In the genomic region with DNA sequence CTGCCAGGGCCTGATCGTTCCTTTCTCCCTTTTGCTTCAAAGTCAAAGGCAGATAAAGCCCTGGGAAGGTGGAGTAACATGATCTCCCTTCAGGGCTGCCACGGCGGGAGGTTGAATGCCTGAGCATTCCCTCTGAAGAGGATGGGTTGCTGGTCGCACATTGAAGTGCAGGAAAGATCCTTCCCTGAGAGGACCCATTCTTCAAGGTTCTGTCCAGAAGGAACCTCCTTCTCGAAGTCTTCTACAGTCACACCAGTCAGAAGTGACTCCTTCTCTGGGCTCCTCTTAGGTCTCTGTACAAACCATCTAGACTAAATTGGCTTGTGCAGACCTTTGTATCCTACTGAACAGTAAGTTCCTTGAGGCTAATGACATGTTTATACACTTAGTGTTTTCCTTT, we compare ENCODE assay signal across 1 cellular context.
TF ChIP-seq lines count a peak whose summit lies in the region.

No MANE protein-coding gene starts in this region.

TF ChIP-seq in GM23338, 12 proteins besides CTCF, POLR2A, EP300 and RAD21 (continued from another document):
- TF ChIP-seq, protein P1, sequence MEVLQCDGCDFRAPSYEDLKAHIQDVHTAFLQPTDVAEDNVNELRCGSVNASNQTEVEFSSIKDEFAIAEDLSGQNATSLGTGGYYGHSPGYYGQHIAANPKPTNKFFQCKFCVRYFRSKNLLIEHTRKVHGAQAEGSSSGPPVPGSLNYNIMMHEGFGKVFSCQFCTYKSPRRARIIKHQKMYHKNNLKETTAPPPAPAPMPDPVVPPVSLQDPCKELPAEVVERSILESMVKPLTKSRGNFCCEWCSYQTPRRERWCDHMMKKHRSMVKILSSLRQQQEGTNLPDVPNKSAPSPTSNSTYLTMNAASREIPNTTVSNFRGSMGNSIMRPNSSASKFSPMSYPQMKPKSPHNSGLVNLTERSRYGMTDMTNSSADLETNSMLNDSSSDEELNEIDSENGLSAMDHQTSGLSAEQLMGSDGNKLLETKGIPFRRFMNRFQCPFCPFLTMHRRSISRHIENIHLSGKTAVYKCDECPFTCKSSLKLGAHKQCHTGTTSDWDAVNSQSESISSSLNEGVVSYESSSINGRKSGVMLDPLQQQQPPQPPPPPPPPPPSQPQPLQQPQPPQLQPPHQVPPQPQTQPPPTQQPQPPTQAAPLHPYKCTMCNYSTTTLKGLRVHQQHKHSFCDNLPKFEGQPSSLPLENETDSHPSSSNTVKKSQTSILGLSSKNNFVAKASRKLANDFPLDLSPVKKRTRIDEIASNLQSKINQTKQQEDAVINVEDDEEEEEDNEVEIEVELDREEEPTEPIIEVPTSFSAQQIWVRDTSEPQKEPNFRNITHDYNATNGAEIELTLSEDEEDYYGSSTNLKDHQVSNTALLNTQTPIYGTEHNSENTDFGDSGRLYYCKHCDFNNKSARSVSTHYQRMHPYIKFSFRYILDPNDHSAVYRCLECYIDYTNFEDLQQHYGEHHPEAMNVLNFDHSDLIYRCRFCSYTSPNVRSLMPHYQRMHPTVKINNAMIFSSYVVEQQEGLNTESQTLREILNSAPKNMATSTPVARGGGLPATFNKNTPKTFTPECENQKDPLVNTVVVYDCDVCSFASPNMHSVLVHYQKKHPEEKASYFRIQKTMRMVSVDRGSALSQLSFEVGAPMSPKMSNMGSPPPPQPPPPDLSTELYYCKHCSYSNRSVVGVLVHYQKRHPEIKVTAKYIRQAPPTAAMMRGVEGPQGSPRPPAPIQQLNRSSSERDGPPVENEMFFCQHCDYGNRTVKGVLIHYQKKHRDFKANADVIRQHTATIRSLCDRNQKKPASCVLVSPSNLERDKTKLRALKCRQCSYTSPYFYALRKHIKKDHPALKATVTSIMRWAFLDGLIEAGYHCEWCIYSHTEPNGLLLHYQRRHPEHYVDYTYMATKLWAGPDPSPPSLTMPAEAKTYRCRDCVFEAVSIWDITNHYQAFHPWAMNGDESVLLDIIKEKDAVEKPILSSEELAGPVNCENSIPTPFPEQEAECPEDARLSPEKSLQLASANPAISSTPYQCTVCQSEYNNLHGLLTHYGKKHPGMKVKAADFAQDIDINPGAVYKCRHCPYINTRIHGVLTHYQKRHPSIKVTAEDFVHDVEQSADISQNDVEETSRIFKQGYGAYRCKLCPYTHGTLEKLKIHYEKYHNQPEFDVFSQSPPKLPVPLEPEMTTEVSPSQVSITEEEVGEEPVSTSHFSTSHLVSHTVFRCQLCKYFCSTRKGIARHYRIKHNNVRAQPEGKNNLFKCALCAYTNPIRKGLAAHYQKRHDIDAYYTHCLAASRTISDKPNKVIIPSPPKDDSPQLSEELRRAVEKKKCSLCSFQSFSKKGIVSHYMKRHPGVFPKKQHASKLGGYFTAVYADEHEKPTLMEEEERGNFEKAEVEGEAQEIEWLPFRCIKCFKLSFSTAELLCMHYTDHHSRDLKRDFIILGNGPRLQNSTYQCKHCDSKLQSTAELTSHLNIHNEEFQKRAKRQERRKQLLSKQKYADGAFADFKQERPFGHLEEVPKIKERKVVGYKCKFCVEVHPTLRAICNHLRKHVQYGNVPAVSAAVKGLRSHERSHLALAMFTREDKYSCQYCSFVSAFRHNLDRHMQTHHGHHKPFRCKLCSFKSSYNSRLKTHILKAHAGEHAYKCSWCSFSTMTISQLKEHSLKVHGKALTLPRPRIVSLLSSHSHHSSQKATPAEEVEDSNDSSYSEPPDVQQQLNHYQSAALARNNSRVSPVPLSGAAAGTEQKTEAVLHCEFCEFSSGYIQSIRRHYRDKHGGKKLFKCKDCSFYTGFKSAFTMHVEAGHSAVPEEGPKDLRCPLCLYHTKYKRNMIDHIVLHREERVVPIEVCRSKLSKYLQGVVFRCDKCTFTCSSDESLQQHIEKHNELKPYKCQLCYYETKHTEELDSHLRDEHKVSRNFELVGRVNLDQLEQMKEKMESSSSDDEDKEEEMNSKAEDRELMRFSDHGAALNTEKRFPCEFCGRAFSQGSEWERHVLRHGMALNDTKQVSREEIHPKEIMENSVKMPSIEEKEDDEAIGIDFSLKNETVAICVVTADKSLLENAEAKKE (CRISPR knock-in tag; IDR thresholded peaks at IDR 0.05) = peak; percentile 98
- TF ChIP-seq ZNF114 (CRISPR knock-in tag; IDR thresholded peaks at IDR 0.05) (peak; percentile 94), NANOG (IDR thresholded peaks at IDR 0.05; ENCODE audit: borderline replicate concordance) (no peak), CREB1 (CRISPR knock-in tag; IDR thresholded peaks at IDR 0.05; ENCODE audit: low read depth) (no peak), EZH2 (IDR thresholded peaks at IDR 0.05; ENCODE audit: low read depth, unreplicated experiment) (no peak)
- TF ChIP-seq, protein P2, sequence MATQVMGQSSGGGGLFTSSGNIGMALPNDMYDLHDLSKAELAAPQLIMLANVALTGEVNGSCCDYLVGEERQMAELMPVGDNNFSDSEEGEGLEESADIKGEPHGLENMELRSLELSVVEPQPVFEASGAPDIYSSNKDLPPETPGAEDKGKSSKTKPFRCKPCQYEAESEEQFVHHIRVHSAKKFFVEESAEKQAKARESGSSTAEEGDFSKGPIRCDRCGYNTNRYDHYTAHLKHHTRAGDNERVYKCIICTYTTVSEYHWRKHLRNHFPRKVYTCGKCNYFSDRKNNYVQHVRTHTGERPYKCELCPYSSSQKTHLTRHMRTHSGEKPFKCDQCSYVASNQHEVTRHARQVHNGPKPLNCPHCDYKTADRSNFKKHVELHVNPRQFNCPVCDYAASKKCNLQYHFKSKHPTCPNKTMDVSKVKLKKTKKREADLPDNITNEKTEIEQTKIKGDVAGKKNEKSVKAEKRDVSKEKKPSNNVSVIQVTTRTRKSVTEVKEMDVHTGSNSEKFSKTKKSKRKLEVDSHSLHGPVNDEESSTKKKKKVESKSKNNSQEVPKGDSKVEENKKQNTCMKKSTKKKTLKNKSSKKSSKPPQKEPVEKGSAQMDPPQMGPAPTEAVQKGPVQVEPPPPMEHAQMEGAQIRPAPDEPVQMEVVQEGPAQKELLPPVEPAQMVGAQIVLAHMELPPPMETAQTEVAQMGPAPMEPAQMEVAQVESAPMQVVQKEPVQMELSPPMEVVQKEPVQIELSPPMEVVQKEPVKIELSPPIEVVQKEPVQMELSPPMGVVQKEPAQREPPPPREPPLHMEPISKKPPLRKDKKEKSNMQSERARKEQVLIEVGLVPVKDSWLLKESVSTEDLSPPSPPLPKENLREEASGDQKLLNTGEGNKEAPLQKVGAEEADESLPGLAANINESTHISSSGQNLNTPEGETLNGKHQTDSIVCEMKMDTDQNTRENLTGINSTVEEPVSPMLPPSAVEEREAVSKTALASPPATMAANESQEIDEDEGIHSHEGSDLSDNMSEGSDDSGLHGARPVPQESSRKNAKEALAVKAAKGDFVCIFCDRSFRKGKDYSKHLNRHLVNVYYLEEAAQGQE (IDR thresholded peaks at IDR 0.05; ENCODE audit: unreplicated experiment) = no peak
